Comparison of ENCODE assay signal across 1 cellular context in genomic region chr1:22451702-22452400, GRCh38.
A peak's percentile ranks its signal among the peaks of the same experiment; 100 is the strongest.
TF ChIP-seq lines count a peak whose summit lies in the region.

ZBTB40 (plus strand) TSS chr1:22451851; CDS start chr1:22489949, 38,098 bp downstream.

TF ChIP-seq in K562, 482 proteins besides CTCF, POLR2A, EP300 and RAD21 (continued from another document and continues in another):
- TF ChIP-seq, protein P1, sequence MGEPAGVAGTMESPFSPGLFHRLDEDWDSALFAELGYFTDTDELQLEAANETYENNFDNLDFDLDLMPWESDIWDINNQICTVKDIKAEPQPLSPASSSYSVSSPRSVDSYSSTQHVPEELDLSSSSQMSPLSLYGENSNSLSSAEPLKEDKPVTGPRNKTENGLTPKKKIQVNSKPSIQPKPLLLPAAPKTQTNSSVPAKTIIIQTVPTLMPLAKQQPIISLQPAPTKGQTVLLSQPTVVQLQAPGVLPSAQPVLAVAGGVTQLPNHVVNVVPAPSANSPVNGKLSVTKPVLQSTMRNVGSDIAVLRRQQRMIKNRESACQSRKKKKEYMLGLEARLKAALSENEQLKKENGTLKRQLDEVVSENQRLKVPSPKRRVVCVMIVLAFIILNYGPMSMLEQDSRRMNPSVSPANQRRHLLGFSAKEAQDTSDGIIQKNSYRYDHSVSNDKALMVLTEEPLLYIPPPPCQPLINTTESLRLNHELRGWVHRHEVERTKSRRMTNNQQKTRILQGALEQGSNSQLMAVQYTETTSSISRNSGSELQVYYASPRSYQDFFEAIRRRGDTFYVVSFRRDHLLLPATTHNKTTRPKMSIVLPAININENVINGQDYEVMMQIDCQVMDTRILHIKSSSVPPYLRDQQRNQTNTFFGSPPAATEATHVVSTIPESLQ (CRISPR knock-in tag; IDR thresholded peaks at IDR 0.05) = no peak
- TF ChIP-seq ZNF778 (CRISPR knock-in tag; IDR thresholded peaks at IDR 0.05) = no peak
- no peak for TF ChIP-seq ZNF41 (CRISPR knock-in tag; conservative IDR thresholded peaks at IDR 0.05)
- no peak for TF ChIP-seq PTTG1 (tag; IDR thresholded peaks at IDR 0.05; ENCODE audit: low read depth)
- TF ChIP-seq ELF2 (CRISPR knock-in tag; IDR thresholded peaks at IDR 0.05) = 0 out of 2 replicates have a peak, but pooled peaks have one; percentile 58
- TF ChIP-seq MBD2 (IDR thresholded peaks at IDR 0.05; ENCODE audit: borderline replicate concordance, low read depth) = peak; percentile 86; the same call in 1 of the 2 replicates
- peak; percentile 100 for TF ChIP-seq RAD51 (IDR thresholded peaks at IDR 0.05; ENCODE audit: borderline replicate concordance, low read depth)
- peak in 1 of 2 experiments; percentile 78; a peak in 1 of 4 replicates for TF ChIP-seq KDM4B (IDR thresholded peaks at IDR 0.05; ENCODE audit: borderline replicate concordance in 2 of 2, low read depth in 1 of 2)
- TF ChIP-seq GABPB2 (CRISPR knock-in tag; conservative IDR thresholded peaks at IDR 0.05) = no peak
- TF ChIP-seq ZFPM2 (CRISPR knock-in tag; IDR thresholded peaks at IDR 0.05) = no peak; the same call in 1 of the 2 replicates
- TF ChIP-seq, protein P2, sequence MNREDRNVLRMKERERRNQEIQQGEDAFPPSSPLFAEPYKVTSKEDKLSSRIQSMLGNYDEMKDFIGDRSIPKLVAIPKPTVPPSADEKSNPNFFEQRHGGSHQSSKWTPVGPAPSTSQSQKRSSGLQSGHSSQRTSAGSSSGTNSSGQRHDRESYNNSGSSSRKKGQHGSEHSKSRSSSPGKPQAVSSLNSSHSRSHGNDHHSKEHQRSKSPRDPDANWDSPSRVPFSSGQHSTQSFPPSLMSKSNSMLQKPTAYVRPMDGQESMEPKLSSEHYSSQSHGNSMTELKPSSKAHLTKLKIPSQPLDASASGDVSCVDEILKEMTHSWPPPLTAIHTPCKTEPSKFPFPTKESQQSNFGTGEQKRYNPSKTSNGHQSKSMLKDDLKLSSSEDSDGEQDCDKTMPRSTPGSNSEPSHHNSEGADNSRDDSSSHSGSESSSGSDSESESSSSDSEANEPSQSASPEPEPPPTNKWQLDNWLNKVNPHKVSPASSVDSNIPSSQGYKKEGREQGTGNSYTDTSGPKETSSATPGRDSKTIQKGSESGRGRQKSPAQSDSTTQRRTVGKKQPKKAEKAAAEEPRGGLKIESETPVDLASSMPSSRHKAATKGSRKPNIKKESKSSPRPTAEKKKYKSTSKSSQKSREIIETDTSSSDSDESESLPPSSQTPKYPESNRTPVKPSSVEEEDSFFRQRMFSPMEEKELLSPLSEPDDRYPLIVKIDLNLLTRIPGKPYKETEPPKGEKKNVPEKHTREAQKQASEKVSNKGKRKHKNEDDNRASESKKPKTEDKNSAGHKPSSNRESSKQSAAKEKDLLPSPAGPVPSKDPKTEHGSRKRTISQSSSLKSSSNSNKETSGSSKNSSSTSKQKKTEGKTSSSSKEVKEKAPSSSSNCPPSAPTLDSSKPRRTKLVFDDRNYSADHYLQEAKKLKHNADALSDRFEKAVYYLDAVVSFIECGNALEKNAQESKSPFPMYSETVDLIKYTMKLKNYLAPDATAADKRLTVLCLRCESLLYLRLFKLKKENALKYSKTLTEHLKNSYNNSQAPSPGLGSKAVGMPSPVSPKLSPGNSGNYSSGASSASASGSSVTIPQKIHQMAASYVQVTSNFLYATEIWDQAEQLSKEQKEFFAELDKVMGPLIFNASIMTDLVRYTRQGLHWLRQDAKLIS (CRISPR knock-in tag; IDR thresholded peaks at IDR 0.05) = peak; percentile 75
- TF ChIP-seq GATA2 (CRISPR knock-in tag; IDR thresholded peaks at IDR 0.05) = peak; percentile 48; the same call in 1 of the 2 replicates
- TF ChIP-seq CREB1 (IDR thresholded peaks at IDR 0.05) = peak; percentile 92
- TF ChIP-seq CREB1 (CRISPR knock-in tag; IDR thresholded peaks at IDR 0.05) = peak; percentile 92
- TF ChIP-seq KLF16 (IDR thresholded peaks at IDR 0.05) = 0 out of 2 replicates have a peak, but pooled peaks have one; percentile 7
- no peak for TF ChIP-seq CEBPZ (IDR thresholded peaks at IDR 0.05; ENCODE audit: borderline replicate concordance, low read depth, low read length)
- no peak for TF ChIP-seq HSF4 (CRISPR knock-in tag; IDR thresholded peaks at IDR 0.05; ENCODE audit: borderline replicate concordance)
- peak; percentile 75 for TF ChIP-seq NKRF (IDR thresholded peaks at IDR 0.05; ENCODE audit: borderline replicate concordance)
- peak; percentile 99 for TF ChIP-seq ZKSCAN1 (IDR thresholded peaks at IDR 0.05; ENCODE audit: low read depth, low read length)
- no peak for TF ChIP-seq ZNF23 (CRISPR knock-in tag; IDR thresholded peaks at IDR 0.05)
- TF ChIP-seq NR2C2 (CRISPR knock-in tag; IDR thresholded peaks at IDR 0.05) = peak; percentile 97
- peak; percentile 99 for TF ChIP-seq NR2C2 (tag; IDR thresholded peaks at IDR 0.05)
- no peak for TF ChIP-seq IRF2 (CRISPR knock-in tag; IDR thresholded peaks at IDR 0.05)
- no peak for TF ChIP-seq POU5F1 (IDR thresholded peaks at IDR 0.05; ENCODE audit: borderline replicate concordance, low read depth, low read length, partially characterized antibody)
- peak; percentile 90 for TF ChIP-seq RBBP5 (IDR thresholded peaks at IDR 0.05; ENCODE audit: borderline replicate concordance, insufficient read depth, low read length, poor library complexity, severe bottlenecking)
- TF ChIP-seq RNF219 (CRISPR knock-in tag; IDR thresholded peaks at IDR 0.05) = no peak
- no peak for TF ChIP-seq ZNF707 (CRISPR knock-in tag; conservative IDR thresholded peaks at IDR 0.05)
- no peak for TF ChIP-seq RBM39 (optimal IDR thresholded peaks at IDR 0.05; ENCODE audit: low read depth, low read length)
- peak; percentile 61 for TF ChIP-seq TAF9B (IDR thresholded peaks at IDR 0.05; ENCODE audit: partially characterized antibody)
- peak; percentile 100 for TF ChIP-seq SREBF1 (IDR thresholded peaks at IDR 0.05; ENCODE audit: borderline replicate concordance, low read depth, low read length)
- TF ChIP-seq, protein P3, sequence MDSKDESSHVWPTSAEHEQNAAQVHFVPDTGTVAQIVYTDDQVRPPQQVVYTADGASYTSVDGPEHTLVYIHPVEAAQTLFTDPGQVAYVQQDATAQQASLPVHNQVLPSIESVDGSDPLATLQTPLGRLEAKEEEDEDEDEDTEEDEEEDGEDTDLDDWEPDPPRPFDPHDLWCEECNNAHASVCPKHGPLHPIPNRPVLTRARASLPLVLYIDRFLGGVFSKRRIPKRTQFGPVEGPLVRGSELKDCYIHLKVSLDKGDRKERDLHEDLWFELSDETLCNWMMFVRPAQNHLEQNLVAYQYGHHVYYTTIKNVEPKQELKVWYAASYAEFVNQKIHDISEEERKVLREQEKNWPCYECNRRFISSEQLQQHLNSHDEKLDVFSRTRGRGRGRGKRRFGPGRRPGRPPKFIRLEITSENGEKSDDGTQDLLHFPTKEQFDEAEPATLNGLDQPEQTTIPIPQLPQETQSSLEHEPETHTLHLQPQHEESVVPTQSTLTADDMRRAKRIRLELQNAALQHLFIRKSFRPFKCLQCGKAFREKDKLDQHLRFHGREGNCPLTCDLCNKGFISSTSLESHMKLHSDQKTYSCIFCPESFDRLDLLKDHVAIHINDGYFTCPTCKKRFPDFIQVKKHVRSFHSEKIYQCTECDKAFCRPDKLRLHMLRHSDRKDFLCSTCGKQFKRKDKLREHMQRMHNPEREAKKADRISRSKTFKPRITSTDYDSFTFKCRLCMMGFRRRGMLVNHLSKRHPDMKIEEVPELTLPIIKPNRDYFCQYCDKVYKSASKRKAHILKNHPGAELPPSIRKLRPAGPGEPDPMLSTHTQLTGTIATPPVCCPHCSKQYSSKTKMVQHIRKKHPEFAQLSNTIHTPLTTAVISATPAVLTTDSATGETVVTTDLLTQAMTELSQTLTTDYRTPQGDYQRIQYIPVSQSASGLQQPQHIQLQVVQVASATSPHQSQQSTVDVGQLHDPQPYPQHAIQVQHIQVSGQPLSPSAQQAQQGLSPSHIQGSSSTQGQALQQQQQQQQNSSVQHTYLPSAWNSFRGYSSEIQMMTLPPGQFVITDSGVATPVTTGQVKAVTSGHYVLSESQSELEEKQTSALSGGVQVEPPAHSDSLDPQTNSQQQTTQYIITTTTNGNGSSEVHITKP (IDR thresholded peaks at IDR 0.05; ENCODE audit: partially characterized antibody) = peak; percentile 36
- TF ChIP-seq ZNF589 (CRISPR knock-in tag; IDR thresholded peaks at IDR 0.05; ENCODE audit: low read depth) = peak; percentile 56; the same call in 1 of the 2 replicates
- peak; percentile 90 for TF ChIP-seq ESRRA (IDR thresholded peaks at IDR 0.05; ENCODE audit: borderline replicate concordance, low read depth)
- TF ChIP-seq, protein P4, sequence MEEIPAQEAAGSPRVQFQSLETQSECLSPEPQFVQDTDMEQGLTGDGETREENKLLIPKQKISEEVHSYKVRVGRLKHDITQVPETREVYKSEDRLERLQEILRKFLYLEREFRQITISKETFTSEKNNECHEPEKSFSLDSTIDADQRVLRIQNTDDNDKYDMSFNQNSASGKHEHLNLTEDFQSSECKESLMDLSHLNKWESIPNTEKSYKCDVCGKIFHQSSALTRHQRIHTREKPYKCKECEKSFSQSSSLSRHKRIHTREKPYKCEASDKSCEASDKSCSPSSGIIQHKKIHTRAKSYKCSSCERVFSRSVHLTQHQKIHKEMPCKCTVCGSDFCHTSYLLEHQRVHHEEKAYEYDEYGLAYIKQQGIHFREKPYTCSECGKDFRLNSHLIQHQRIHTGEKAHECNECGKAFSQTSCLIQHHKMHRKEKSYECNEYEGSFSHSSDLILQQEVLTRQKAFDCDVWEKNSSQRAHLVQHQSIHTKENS (CRISPR knock-in tag; IDR thresholded peaks at IDR 0.05) = no peak
- TF ChIP-seq EP400 (IDR thresholded peaks at IDR 0.05) = peak; percentile 95
